ENCODE assay signal across 7 cellular contexts in the genomic region with DNA sequence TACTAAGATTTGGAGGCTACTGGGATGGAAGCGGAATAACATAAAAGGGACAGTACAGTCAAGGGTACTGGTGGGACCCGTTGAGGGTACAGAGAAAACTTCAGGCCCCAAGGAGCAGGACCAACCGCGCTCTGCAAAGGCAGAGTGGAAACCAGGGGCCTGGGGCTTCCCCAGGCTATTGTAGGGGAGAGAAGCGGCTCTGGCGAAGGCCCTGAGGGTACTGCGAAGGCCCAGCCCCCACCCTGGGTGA. TPM values are rescaled to one million over a fixed set of nuclear protein-coding genes. Genes with fewer than 3 reads are reported as not detected.
DNase-seq lines count a peak whose midpoint lies in the region; ATAC-seq and TF ChIP-seq lines count a peak whose summit lies in the region.
"Had no signal": no experiment of that assay in that cellular context is flagged by ENCODE, and none has a peak within 500 bp of the region (broad histone marks: within the 10 kb centered on the region; RNA-seq: fewer than 3 reads in every experiment).

No MANE protein-coding gene starts in this region.

- peak overlapping the region; percentile 64 to 77 for H3K4me3 ChIP-seq in testis

- H3K9me3 Mint-ChIP-seq in activated CD4-positive, alpha-beta T cell treated with anti-CD3 and anti-CD28 coated beads for 36 hours (ENCODE audit: low read depth) = no peaks in the 10 kb centered on the region
- peaks cover 12% of the 10 kb centered on the region for H3K9me3 Mint-ChIP-seq in glutamatergic neuron (ENCODE audit: unreplicated experiment)

- H3K27ac ChIP-seq in testis = peak overlapping the region; percentile 83 to 93

- TF ChIP-seq POLR2A in testis (IDR thresholded peaks at IDR 0.05) = no peak

- intact Hi-C loops in activated CD4-positive, alpha-beta T cell treated with anti-CD3 and anti-CD28 coated beads for 36 hours (cut with DNase I, micrococcal nuclease) = no loop called here
- intact Hi-C loops in testis (cut with DNase I; ENCODE audit: low total_unique reads) = no loop called here

- H3K36me3 ChIP-seq in testis (ENCODE audit: low read depth, missing control alignments) = no peaks in the 10 kb centered on the region

- H3K4me1 Mint-ChIP-seq in activated CD4-positive, alpha-beta T cell treated with anti-CD3 and anti-CD28 coated beads for 36 hours = peaks cover 23% of the 10 kb centered on the region
- H3K4me1 Mint-ChIP-seq in glutamatergic neuron (ENCODE audit: low read depth, unreplicated experiment) = peaks cover 30% of the 10 kb centered on the region

- TF ChIP-seq CTCF in glutamatergic neuron (IDR thresholded peaks at IDR 0.05; ENCODE audit: partially characterized antibody, unreplicated experiment) (no peak), testis (IDR thresholded peaks at IDR 0.05) (no peak)

- POLR2A ChIA-PET in activated CD4-positive, alpha-beta T cell treated with anti-CD3 and anti-CD28 coated beads for 36 hours (lab: Charles Lee) = no interaction called here

- H3K9me3 ChIP-seq in testis = no peaks in the 10 kb centered on the region

- peaks cover 17% of the 10 kb centered on the region for H3K4me1 ChIP-seq in testis

- 18 to 41% methylated on average over 4 to 7 of the region's 7 CpGs for WGBS in testis, 2 donors

- ATAC-seq in activated CD4-positive, alpha-beta T cell treated with anti-CD3 and anti-CD28 coated beads for 36 hours = no peak

- CTCF ChIA-PET in activated CD4-positive, alpha-beta T cell treated with anti-CD3 and anti-CD28 coated beads for 36 hours (lab: Charles Lee) = interaction anchor here (0.5 to 1.5 kb wide), 3 partner anchors 8 to 204 kb away, joined by 3 to 6 read pairs (median 4); a partner anchor contains a TSS

- H3K27ac Mint-ChIP-seq in activated CD4-positive, alpha-beta T cell treated with anti-CD3 and anti-CD28 coated beads for 36 hours = peak overlapping the region; percentile 61
- peak overlapping the region; percentile 78 for H3K27ac Mint-ChIP-seq in glutamatergic neuron (ENCODE audit: unreplicated experiment)

- peak overlapping the region; percentile 40 for H3K4me3 Mint-ChIP-seq in activated CD4-positive, alpha-beta T cell treated with anti-CD3 and anti-CD28 coated beads for 36 hours
- H3K4me3 Mint-ChIP-seq in glutamatergic neuron (ENCODE audit: unreplicated experiment) = peak overlapping the region; percentile 92

- DNase-seq in activated CD4-positive, alpha-beta T cell treated with anti-CD3 and anti-CD28 coated beads for 36 hours = no peak
- DNase-seq in activated CD4-positive, alpha-beta T cell treated with anti-CD3 and anti-CD28 coated beads, Interleukin-2, amount 50 U/mL, for 4 hours = no peak
- DNase-seq in glutamatergic neuron = no peak
- no peak for DNase-seq in testis
- no peak for DNase-seq in globus pallidus (ENCODE audit: low spot score)
- DNase-seq in T-helper 9 cell = no peak
- DNase-seq: SIG-M5 had no signal

- no peaks in the 10 kb centered on the region for H3K27me3 ChIP-seq in testis

- H3K36me3 Mint-ChIP-seq in activated CD4-positive, alpha-beta T cell treated with anti-CD3 and anti-CD28 coated beads for 36 hours (ENCODE audit: low read depth) = no peaks in the 10 kb centered on the region
- no peaks in the 10 kb centered on the region for H3K36me3 Mint-ChIP-seq in glutamatergic neuron (ENCODE audit: unreplicated experiment)

- no peaks in the 10 kb centered on the region for H3K27me3 Mint-ChIP-seq in activated CD4-positive, alpha-beta T cell treated with anti-CD3 and anti-CD28 coated beads for 36 hours
- H3K27me3 Mint-ChIP-seq in glutamatergic neuron (ENCODE audit: unreplicated experiment) = peaks cover 6% of the 10 kb centered on the region

RNA-seq across cellular contexts. Expression of a gene that starts 0.4 kb away (rescaled TPM):
- 1 to 10 TPM; 4.3 to 5.5 TPM for total RNA-seq in activated CD4-positive, alpha-beta T cell treated with anti-CD3 and anti-CD28 coated beads for 36 hours
- total RNA-seq in glutamatergic neuron (ENCODE audit: unreplicated experiment) (188 TPM), testis (100 to 1,000 TPM; 182 to 211 TPM)
- polyA plus RNA-seq in testis (ENCODE audit: insufficient read depth, low read depth, low replicate concordance) = 369 TPM

RNA-seq across cellular contexts. Expression of a gene that starts 15.5 kb away (rescaled TPM):
- total RNA-seq in activated CD4-positive, alpha-beta T cell treated with anti-CD3 and anti-CD28 coated beads for 36 hours = 1 to 10 TPM; 2.9 to 3.1 TPM
- total RNA-seq in glutamatergic neuron (ENCODE audit: unreplicated experiment) (not detected), testis (10 to 100 TPM; 11.0 to 36.8 TPM)
- polyA plus RNA-seq in testis (ENCODE audit: insufficient read depth, low read depth, low replicate concordance) = 50.5 TPM

RNA-seq across cellular contexts. Expression of a gene that starts 24.3 kb away (rescaled TPM):
- 10 to 100 TPM; 19.1 to 23.1 TPM for total RNA-seq in activated CD4-positive, alpha-beta T cell treated with anti-CD3 and anti-CD28 coated beads for 36 hours
- 2.6 TPM for total RNA-seq in glutamatergic neuron (ENCODE audit: unreplicated experiment)
- 1 to 10 TPM; 2.2 to 6.5 TPM for total RNA-seq in testis
- 7.0 TPM for polyA plus RNA-seq in testis (ENCODE audit: insufficient read depth, low read depth, low replicate concordance)

RNA-seq across cellular contexts. Expression of a gene that starts 31.2 kb away (rescaled TPM):
- 10 to 100 TPM in 1 of 2 experiments, 1 to 10 TPM in 1; 7.9 to 10.4 TPM for total RNA-seq in activated CD4-positive, alpha-beta T cell treated with anti-CD3 and anti-CD28 coated beads for 36 hours
- total RNA-seq in glutamatergic neuron (ENCODE audit: unreplicated experiment) = 32.5 TPM
- total RNA-seq in testis = 10 to 100 TPM; 13.4 to 19.0 TPM
- 17.2 TPM for polyA plus RNA-seq in testis (ENCODE audit: insufficient read depth, low read depth, low replicate concordance)

RNA-seq across cellular contexts. Expression of a gene that starts 31.5 kb away (rescaled TPM):
- total RNA-seq in activated CD4-positive, alpha-beta T cell treated with anti-CD3 and anti-CD28 coated beads for 36 hours = over 10,000 TPM in 1 of 2 experiments, 100 to 1,000 TPM in 1; 894 to 11,462 TPM
- total RNA-seq in glutamatergic neuron (ENCODE audit: unreplicated experiment) = 35,708 TPM
- over 10,000 TPM in 1 of 2 donors, 1,000 to 10,000 TPM in 1; 4,421 to 15,053 TPM for total RNA-seq in testis
- polyA plus RNA-seq in testis (ENCODE audit: insufficient read depth, low read depth, low replicate concordance) = not detected

Comparison
In these comparisons a context has a peak if more than half of its experiments do, and no peak if none do; other contexts are left out.
1. RNA of a gene that starts 0.4 kb away (total RNA-seq): 182 to 211 TPM in testis and 188 TPM in glutamatergic neuron (single experiment); 4.3 to 5.5 TPM in activated CD4-positive, alpha-beta T cell treated with anti-CD3 and anti-CD28 coated beads for 36 hours; every median in the first group is over 10 times any median in the second.